In the genomic region with DNA sequence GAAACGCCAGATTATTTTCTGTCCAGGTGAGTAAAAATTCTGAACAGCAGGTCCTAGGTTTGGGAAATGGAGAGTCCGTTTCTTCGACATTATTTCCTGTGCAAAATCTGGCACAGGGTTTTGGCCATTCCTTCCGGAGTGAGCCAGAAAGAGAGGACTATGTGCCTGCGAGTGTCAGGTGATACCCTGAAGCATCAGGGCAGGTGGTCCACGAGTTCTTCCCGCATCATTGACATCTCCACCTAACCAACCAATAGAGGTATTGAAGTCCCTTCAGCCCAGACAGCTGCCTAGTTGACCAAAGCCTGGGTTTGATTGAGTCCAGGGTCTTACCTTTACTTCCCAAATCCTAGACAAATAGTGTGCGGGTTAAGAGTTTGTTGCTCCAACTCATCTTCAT, we compare ENCODE assay signal across 8 cellular contexts. TPM values are rescaled to one million over a fixed set of nuclear protein-coding genes. Genes with fewer than 3 reads are reported as not detected.
A peak's percentile ranks its signal among the peaks of the same experiment; 100 is the strongest.
DNase-seq lines count a peak whose midpoint lies in the region; ATAC-seq and TF ChIP-seq lines count a peak whose summit lies in the region.

No MANE protein-coding gene starts in this region.

- H3K36me3 Mint-ChIP-seq in activated CD4-positive, alpha-beta memory T cell treated with anti-CD3 and anti-CD28 coated beads, Interleukin-2, amount 10 ng/mL, durations not matched to agents 7 days and 5 days (ENCODE audit: low read depth), result peaks cover 31% of the 10 kb centered on the region

- no peak for ATAC-seq in stimulated activated naive CD8-positive, alpha-beta T cell treated with anti-CD3 and anti-CD28 coated beads, Interleukin-15, amount 100 ng/mL, for 72 hours
- ATAC-seq in GM18505 (IDR thresholded peaks at IDR 0.05; ENCODE audit: unreplicated experiment), result no peak

- no peaks in the 10 kb centered on the region for H3K9me3 ChIP-seq in iPS-18c (ENCODE audit: control insufficient read depth, insufficient read depth, low read length)

- POLR2A ChIA-PET in activated CD4-positive, alpha-beta memory T cell treated with anti-CD3 and anti-CD28 coated beads, Interleukin-2, amount 10 ng/mL, durations not matched to agents 7 days and 5 days (lab: Charles Lee), result interaction anchor here (0.6 to 1.2 kb wide), 2 partner anchors 61 to 364 kb away, joined by 3 read pairs; a partner anchor contains a TSS

- no peaks in the 10 kb centered on the region for H3K9me3 Mint-ChIP-seq in activated CD4-positive, alpha-beta memory T cell treated with anti-CD3 and anti-CD28 coated beads, Interleukin-2, amount 10 ng/mL, durations not matched to agents 7 days and 5 days
- H3K9me3 Mint-ChIP-seq in stimulated activated naive CD8-positive, alpha-beta T cell treated with anti-CD3 and anti-CD28 coated beads, Interleukin-15, amount 100 ng/mL, for 72 hours, result no peaks in the 10 kb centered on the region

- H3K27ac Mint-ChIP-seq in activated CD4-positive, alpha-beta memory T cell treated with anti-CD3 and anti-CD28 coated beads, Interleukin-2, amount 10 ng/mL, durations not matched to agents 7 days and 5 days, result peak overlapping the region; percentile 62
- H3K27ac Mint-ChIP-seq in stimulated activated naive CD8-positive, alpha-beta T cell treated with anti-CD3 and anti-CD28 coated beads, Interleukin-15, amount 100 ng/mL, for 72 hours, result peak overlapping the region; percentile 65 to 90

- H3K4me3 Mint-ChIP-seq in activated CD4-positive, alpha-beta memory T cell treated with anti-CD3 and anti-CD28 coated beads, Interleukin-2, amount 10 ng/mL, durations not matched to agents 7 days and 5 days, result peak overlapping the region; percentile 86
- H3K4me3 Mint-ChIP-seq in stimulated activated naive CD8-positive, alpha-beta T cell treated with anti-CD3 and anti-CD28 coated beads, Interleukin-15, amount 100 ng/mL, for 72 hours, result peak overlapping the region; percentile 82 to 86

- peak overlapping the region; percentile 91; the same call in 1 of the 2 replicates for H3K4me3 ChIP-seq in iPS-18c (ENCODE audit: insufficient read depth, low read depth, low read length)

- peaks cover 58% of the 10 kb centered on the region for H3K4me1 Mint-ChIP-seq in activated CD4-positive, alpha-beta memory T cell treated with anti-CD3 and anti-CD28 coated beads, Interleukin-2, amount 10 ng/mL, durations not matched to agents 7 days and 5 days
- H3K4me1 Mint-ChIP-seq in stimulated activated naive CD8-positive, alpha-beta T cell treated with anti-CD3 and anti-CD28 coated beads, Interleukin-15, amount 100 ng/mL, for 72 hours, result peaks cover 73% of the 10 kb centered on the region

- TF ChIP-seq POLR2A in GM18505 (IDR thresholded peaks at IDR 0.05; ENCODE audit: borderline replicate concordance, extremely low read depth, insufficient read depth, insufficient read length), result no peak

- H3K27me3 Mint-ChIP-seq in activated CD4-positive, alpha-beta memory T cell treated with anti-CD3 and anti-CD28 coated beads, Interleukin-2, amount 10 ng/mL, durations not matched to agents 7 days and 5 days, result no peaks in the 10 kb centered on the region
- no peaks in the 10 kb centered on the region for H3K27me3 Mint-ChIP-seq in stimulated activated naive CD8-positive, alpha-beta T cell treated with anti-CD3 and anti-CD28 coated beads, Interleukin-15, amount 100 ng/mL, for 72 hours

- DNase-seq in NCI-H345 treated with DMSO at 0.1 percent for 48 hours (lab: John Stamatoyannopoulos, UW; ENCODE audit: unreplicated experiment) (peak; percentile 2), NCI-H345 (lab: John Stamatoyannopoulos, UW) (no peak), hepatic stellate cell (ENCODE audit: low spot score) (no peak), AG08395 (ENCODE audit: low spot score) (no peak)
- no peak for DNase-seq in activated CD4-positive, alpha-beta memory T cell treated with anti-CD3 and anti-CD28 coated beads, Interleukin-2, amount 10 ng/mL, durations not matched to agents 7 days and 5 days
- no peak for DNase-seq in stimulated activated naive CD8-positive, alpha-beta T cell treated with anti-CD3 and anti-CD28 coated beads, Interleukin-15, amount 100 ng/mL, for 72 hours

- CTCF ChIA-PET in activated CD4-positive, alpha-beta memory T cell treated with anti-CD3 and anti-CD28 coated beads, Interleukin-2, amount 10 ng/mL, durations not matched to agents 7 days and 5 days (lab: Charles Lee), result interaction anchor here (1.0 to 1.4 kb wide), 2 partner anchors 58 to 62 kb away, joined by 4 to 5 read pairs; a partner anchor contains a TSS

RNA-seq across cellular contexts. Expression of a gene that starts 0.8 kb away (rescaled TPM):
- total RNA-seq in activated CD4-positive, alpha-beta memory T cell treated with anti-CD3 and anti-CD28 coated beads, Interleukin-2, amount 10 ng/mL, durations not matched to agents 7 days and 5 days, result 10 to 100 TPM; 34.7 to 35.6 TPM

RNA-seq across cellular contexts. Expression of a gene that starts 1.0 kb away (rescaled TPM):
- 100 to 1,000 TPM in 1 of 2 experiments, 10 to 100 TPM in 1; 85.8 to 100 TPM for total RNA-seq in activated CD4-positive, alpha-beta memory T cell treated with anti-CD3 and anti-CD28 coated beads, Interleukin-2, amount 10 ng/mL, durations not matched to agents 7 days and 5 days

RNA-seq across cellular contexts. Expression of a gene that starts 57.6 kb away (rescaled TPM):
- total RNA-seq in activated CD4-positive, alpha-beta memory T cell treated with anti-CD3 and anti-CD28 coated beads, Interleukin-2, amount 10 ng/mL, durations not matched to agents 7 days and 5 days, result 10 to 100 TPM; 84.8 to 88.2 TPM
